ENCODE assay signal across 11 cellular contexts in genomic region chr5:134626369-134627014, GRCh38. TPM values are rescaled to one million over a fixed set of nuclear protein-coding genes. Genes with fewer than 3 reads are reported as not detected.
A peak's percentile ranks its signal among the peaks of the same experiment; 100 is the strongest.
DNase-seq lines count a peak whose midpoint lies in the region; TF ChIP-seq lines count a peak whose summit lies in the region.
"Had no signal": no experiment of that assay in that cellular context is flagged by ENCODE, and none has a peak within 500 bp of the region (broad histone marks: within the 10 kb centered on the region; RNA-seq: fewer than 3 reads in every experiment).

No MANE protein-coding gene starts in this region.

- H3K9me3 ChIP-seq in MM.1S (replicated peaks; ENCODE audit: insufficient read depth, low read length): no peaks in the 10 kb centered on the region
- H3K9me3 ChIP-seq in MG63: no peaks in the 10 kb centered on the region
- H3K9me3 ChIP-seq: ascending aorta had no signal

- H3K9me3 Mint-ChIP-seq in CD14-positive monocyte: no peaks in the 10 kb centered on the region
- no peaks in the 10 kb centered on the region for H3K9me3 Mint-ChIP-seq in chondrocyte (ENCODE audit: low read depth)
- no peaks in the 10 kb centered on the region for H3K9me3 Mint-ChIP-seq in mesothelial cell of epicardium

- peaks cover 23% of the 10 kb centered on the region for H3K4me1 ChIP-seq in MM.1S (ENCODE audit: low read length)

- no peaks in the 10 kb centered on the region for H4K20me1 ChIP-seq in MM.1S (ENCODE audit: insufficient read depth, low read length)

- intact Hi-C loops in CD14-positive monocyte (cut with micrococcal nuclease): no loop called here

- in situ Hi-C loops in GM13977 (cut with MboI; ENCODE audit: low pct_unique_long_range_greater_than_20kb, low sequenced_read_pairs, unreplicated experiment): no loop called here

- H3K36me3 ChIP-seq in MM.1S (replicated peaks; ENCODE audit: insufficient read depth, low read length) (no peaks in the 10 kb centered on the region), MG63 (peaks cover 41% of the 10 kb centered on the region)

- H3K27me3 ChIP-seq in MM.1S (replicated peaks; ENCODE audit: insufficient read depth, low read length) (no peaks in the 10 kb centered on the region), MG63 (no peaks in the 10 kb centered on the region)
- H3K27me3 ChIP-seq: ascending aorta had no signal

- H3K4me2 ChIP-seq in MM.1S (ENCODE audit: low read depth, low read length): peak overlapping the region; percentile 32; the same call in 1 of the 2 replicates

- H3F3A ChIP-seq in MM.1S (ENCODE audit: insufficient read depth, low read length): peaks cover 5% of the 10 kb centered on the region; the same call in 1 of the 2 replicates

- H3K9me2 ChIP-seq in MM.1S (replicated peaks; ENCODE audit: insufficient read depth, low read length): no peaks in the 10 kb centered on the region

- no peak overlapping the region for H3K4me3 Mint-ChIP-seq in CD14-positive monocyte
- no peak overlapping the region for H3K4me3 Mint-ChIP-seq in chondrocyte (ENCODE audit: unreplicated experiment)
- H3K4me3 Mint-ChIP-seq in mesothelial cell of epicardium: no peak overlapping the region

- no peak overlapping the region for H3K4me3 ChIP-seq in MM.1S (ENCODE audit: low read length)
- no peak overlapping the region for H3K4me3 ChIP-seq in MG63
- H3K4me3 ChIP-seq: ascending aorta had no signal

- H3K9ac ChIP-seq in MM.1S (ENCODE audit: low read length): no peak overlapping the region

- no peak for TF ChIP-seq CTCF in CD14-positive monocyte (IDR thresholded peaks at IDR 0.05)
- no peak for TF ChIP-seq CTCF in MM.1S (IDR thresholded peaks at IDR 0.05; ENCODE audit: low read length)
- TF ChIP-seq CTCF in chondrocyte (IDR thresholded peaks at IDR 0.05): no peak
- TF ChIP-seq CTCF in mesothelial cell of epicardium (IDR thresholded peaks at IDR 0.05; ENCODE audit: unreplicated experiment): no peak
- no peak for TF ChIP-seq CTCF in GM13977 (IDR thresholded peaks at IDR 0.05; ENCODE audit: extremely low read depth, insufficient read depth, missing control alignments)

- H2AFZ ChIP-seq in MM.1S (ENCODE audit: low read length): no peak overlapping the region

- peak overlapping the region in 6 of 7 donors; percentile 1 to 85 (median 40) for H3K27ac Mint-ChIP-seq in CD14-positive monocyte
- H3K27ac Mint-ChIP-seq in chondrocyte (ENCODE audit: unreplicated experiment): peak overlapping the region; percentile 2
- H3K27ac Mint-ChIP-seq in mesothelial cell of epicardium: peak overlapping the region; percentile 14

- H3K36me3 Mint-ChIP-seq in CD14-positive monocyte (peaks cover 24 to 41% of the 10 kb centered on the region in 2 donors), chondrocyte (ENCODE audit: low read depth) (peaks cover 1% of the 10 kb centered on the region), mesothelial cell of epicardium (peaks cover 3% of the 10 kb centered on the region)

- H3K4me1 Mint-ChIP-seq in CD14-positive monocyte (peaks cover 16% of the 10 kb centered on the region), chondrocyte (ENCODE audit: low read depth) (peaks cover 15% of the 10 kb centered on the region), mesothelial cell of epicardium (peaks cover 6% of the 10 kb centered on the region)

- peaks cover 85% of the 10 kb centered on the region for H3K79me2 ChIP-seq in MM.1S (ENCODE audit: low read length)

- DNase-seq in CD14-positive monocyte (ENCODE audit: low spot score) (no peak), MM.1S (peak; percentile 79), chondrocyte (ENCODE audit: low spot score) (no peak), mesothelial cell of epicardium (ENCODE audit: low spot score in 2 of 2, unreplicated experiment in 2 of 2) (no peak), NCI-H446 (lab: John Stamatoyannopoulos, UW) (no peak), GM13977 (ENCODE audit: low spot score) (no peak), MG63 (no peak), iPS-NIHi11 (ENCODE audit: low spot score) (no peak)
- DNase-seq: activated CD4-positive, CD25-positive, alpha-beta regulatory T cell treated with anti-CD3 and anti-CD28 coated beads, Interleukin-2, amount 50 U/mL, for 72 hours; DMS79 had no signal

- H3K27ac ChIP-seq in MM.1S (ENCODE audit: low read length): peak overlapping the region; percentile 54; the same call in 1 of the 2 replicates
- H3K27ac ChIP-seq: ascending aorta had no signal

- H3K27me3 Mint-ChIP-seq in CD14-positive monocyte (ENCODE audit: low read depth in 3 of 3) (no peaks in the 10 kb centered on the region), chondrocyte (ENCODE audit: low read depth) (no peaks in the 10 kb centered on the region), mesothelial cell of epicardium (ENCODE audit: low read depth) (no peaks in the 10 kb centered on the region)

RNA-seq across cellular contexts. Expression of gene SAR1B, which starts 6.1 kb away (rescaled TPM):
- 10 to 100 TPM; 62.3 to 65.7 TPM for polyA plus RNA-seq in CD14-positive monocyte
- total RNA-seq in chondrocyte (76.8 to 95.5 TPM (median 77.1 TPM) in 3 replicates), mesothelial cell of epicardium (26.1 to 30.4 TPM (median 30.2 TPM) in 3 replicates)
- total RNA-seq in MG63 (2014; rRNA removed; shearing (Covaris generic); ENCODE audit: low replicate concordance): 81.1 and 98.2 TPM in 2 replicates

RNA-seq across cellular contexts. Expression of gene SEC24A, which starts 22.1 kb away (rescaled TPM):
- 1 to 10 TPM; 4.9 to 8.5 TPM for polyA plus RNA-seq in CD14-positive monocyte
- 48.1 to 50.7 TPM (median 48.2 TPM) in 3 replicates for total RNA-seq in chondrocyte
- 27.4 to 29.5 TPM (median 29.3 TPM) in 3 replicates for total RNA-seq in mesothelial cell of epicardium
- total RNA-seq in MG63 (2014; rRNA removed; shearing (Covaris generic); ENCODE audit: low replicate concordance): 11.7 and 14.2 TPM in 2 replicates
